ENCODE assay signal across 1 cellular context in genomic region chr5:92944903-92945629, GRCh38.
TF ChIP-seq lines count a peak whose summit lies in the region.

No MANE protein-coding gene starts in this region.

TF ChIP-seq in HepG2, 621 proteins besides CTCF, POLR2A, EP300 and RAD21 (continued from another document and continues in another):
- TF ChIP-seq LCORL (IDR thresholded peaks at IDR 0.05), result 0 out of 2 replicates have a peak, but pooled peaks have one; percentile 21
- peak; percentile 13; the same call in 1 of the 2 replicates for TF ChIP-seq LCORL (CRISPR knock-in tag; IDR thresholded peaks at IDR 0.05)
- TF ChIP-seq SIN3A (IDR thresholded peaks at IDR 0.05; ENCODE audit: borderline replicate concordance, low read depth, low read length), result no peak
- peak; percentile 96 for TF ChIP-seq MBD4 (IDR thresholded peaks at IDR 0.05; ENCODE audit: borderline replicate concordance, low read length)
- no peak for TF ChIP-seq AGO1 (IDR thresholded peaks at IDR 0.05; ENCODE audit: low read depth, low read length, poor library complexity, severe bottlenecking)
- TF ChIP-seq ETV5 (CRISPR knock-in tag; IDR thresholded peaks at IDR 0.05; ENCODE audit: borderline replicate concordance), result peak; percentile 95
- TF ChIP-seq, protein P1, sequence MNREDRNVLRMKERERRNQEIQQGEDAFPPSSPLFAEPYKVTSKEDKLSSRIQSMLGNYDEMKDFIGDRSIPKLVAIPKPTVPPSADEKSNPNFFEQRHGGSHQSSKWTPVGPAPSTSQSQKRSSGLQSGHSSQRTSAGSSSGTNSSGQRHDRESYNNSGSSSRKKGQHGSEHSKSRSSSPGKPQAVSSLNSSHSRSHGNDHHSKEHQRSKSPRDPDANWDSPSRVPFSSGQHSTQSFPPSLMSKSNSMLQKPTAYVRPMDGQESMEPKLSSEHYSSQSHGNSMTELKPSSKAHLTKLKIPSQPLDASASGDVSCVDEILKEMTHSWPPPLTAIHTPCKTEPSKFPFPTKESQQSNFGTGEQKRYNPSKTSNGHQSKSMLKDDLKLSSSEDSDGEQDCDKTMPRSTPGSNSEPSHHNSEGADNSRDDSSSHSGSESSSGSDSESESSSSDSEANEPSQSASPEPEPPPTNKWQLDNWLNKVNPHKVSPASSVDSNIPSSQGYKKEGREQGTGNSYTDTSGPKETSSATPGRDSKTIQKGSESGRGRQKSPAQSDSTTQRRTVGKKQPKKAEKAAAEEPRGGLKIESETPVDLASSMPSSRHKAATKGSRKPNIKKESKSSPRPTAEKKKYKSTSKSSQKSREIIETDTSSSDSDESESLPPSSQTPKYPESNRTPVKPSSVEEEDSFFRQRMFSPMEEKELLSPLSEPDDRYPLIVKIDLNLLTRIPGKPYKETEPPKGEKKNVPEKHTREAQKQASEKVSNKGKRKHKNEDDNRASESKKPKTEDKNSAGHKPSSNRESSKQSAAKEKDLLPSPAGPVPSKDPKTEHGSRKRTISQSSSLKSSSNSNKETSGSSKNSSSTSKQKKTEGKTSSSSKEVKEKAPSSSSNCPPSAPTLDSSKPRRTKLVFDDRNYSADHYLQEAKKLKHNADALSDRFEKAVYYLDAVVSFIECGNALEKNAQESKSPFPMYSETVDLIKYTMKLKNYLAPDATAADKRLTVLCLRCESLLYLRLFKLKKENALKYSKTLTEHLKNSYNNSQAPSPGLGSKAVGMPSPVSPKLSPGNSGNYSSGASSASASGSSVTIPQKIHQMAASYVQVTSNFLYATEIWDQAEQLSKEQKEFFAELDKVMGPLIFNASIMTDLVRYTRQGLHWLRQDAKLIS (CRISPR knock-in tag; IDR thresholded peaks at IDR 0.05), result peak; percentile 74; the same call in 1 of the 2 replicates
- TF ChIP-seq, protein P2, sequence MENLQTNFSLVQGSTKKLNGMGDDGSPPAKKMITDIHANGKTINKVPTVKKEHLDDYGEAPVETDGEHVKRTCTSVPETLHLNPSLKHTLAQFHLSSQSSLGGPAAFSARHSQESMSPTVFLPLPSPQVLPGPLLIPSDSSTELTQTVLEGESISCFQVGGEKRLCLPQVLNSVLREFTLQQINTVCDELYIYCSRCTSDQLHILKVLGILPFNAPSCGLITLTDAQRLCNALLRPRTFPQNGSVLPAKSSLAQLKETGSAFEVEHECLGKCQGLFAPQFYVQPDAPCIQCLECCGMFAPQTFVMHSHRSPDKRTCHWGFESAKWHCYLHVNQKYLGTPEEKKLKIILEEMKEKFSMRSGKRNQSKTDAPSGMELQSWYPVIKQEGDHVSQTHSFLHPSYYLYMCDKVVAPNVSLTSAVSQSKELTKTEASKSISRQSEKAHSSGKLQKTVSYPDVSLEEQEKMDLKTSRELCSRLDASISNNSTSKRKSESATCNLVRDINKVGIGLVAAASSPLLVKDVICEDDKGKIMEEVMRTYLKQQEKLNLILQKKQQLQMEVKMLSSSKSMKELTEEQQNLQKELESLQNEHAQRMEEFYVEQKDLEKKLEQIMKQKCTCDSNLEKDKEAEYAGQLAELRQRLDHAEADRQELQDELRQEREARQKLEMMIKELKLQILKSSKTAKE (CRISPR knock-in tag; IDR thresholded peaks at IDR 0.05; ENCODE audit: borderline replicate concordance), result no peak; the same call in 1 of the 2 replicates
- 0 out of 2 replicates have a peak, but pooled peaks have one; percentile 43 for TF ChIP-seq ELF4 (CRISPR knock-in tag; IDR thresholded peaks at IDR 0.05; ENCODE audit: borderline replicate concordance)
- no peak for TF ChIP-seq GRHL1 (CRISPR knock-in tag; conservative IDR thresholded peaks at IDR 0.05)
- TF ChIP-seq NPAS2 (CRISPR knock-in tag; IDR thresholded peaks at IDR 0.05; ENCODE audit: borderline replicate concordance), result no peak
- TF ChIP-seq SRY (CRISPR knock-in tag; IDR thresholded peaks at IDR 0.05), result no peak
- 0 out of 2 replicates have a peak, but pooled peaks have one; percentile 22 for TF ChIP-seq ZNF564 (CRISPR knock-in tag; IDR thresholded peaks at IDR 0.05)
- peak; percentile 96 for TF ChIP-seq CREM (IDR thresholded peaks at IDR 0.05)
- no peak for TF ChIP-seq CREM (CRISPR knock-in tag; IDR thresholded peaks at IDR 0.05)
- TF ChIP-seq TAF15 (IDR thresholded peaks at IDR 0.05; ENCODE audit: low read depth, low read length, poor library complexity, severe bottlenecking), result no peak
- peak; percentile 86 for TF ChIP-seq MEF2D (CRISPR knock-in tag; IDR thresholded peaks at IDR 0.05)
- no peak for TF ChIP-seq ZNF607 (CRISPR knock-in tag; IDR thresholded peaks at IDR 0.05; ENCODE audit: borderline replicate concordance)
- TF ChIP-seq MED1 (CRISPR knock-in tag; IDR thresholded peaks at IDR 0.05), result peak; percentile 99
- TF ChIP-seq GABPA (IDR thresholded peaks at IDR 0.05; ENCODE audit: low read depth, low read length), result no peak
- TF ChIP-seq GABPA (CRISPR knock-in tag; IDR thresholded peaks at IDR 0.05; ENCODE audit: low read depth), result peak; percentile 37; the same call in 1 of the 2 replicates
- TF ChIP-seq ZNF782 (CRISPR knock-in tag; IDR thresholded peaks at IDR 0.05; ENCODE audit: borderline replicate concordance), result no peak
- no peak for TF ChIP-seq SMAD9 (CRISPR knock-in tag; IDR thresholded peaks at IDR 0.05)
- TF ChIP-seq, protein P3, sequence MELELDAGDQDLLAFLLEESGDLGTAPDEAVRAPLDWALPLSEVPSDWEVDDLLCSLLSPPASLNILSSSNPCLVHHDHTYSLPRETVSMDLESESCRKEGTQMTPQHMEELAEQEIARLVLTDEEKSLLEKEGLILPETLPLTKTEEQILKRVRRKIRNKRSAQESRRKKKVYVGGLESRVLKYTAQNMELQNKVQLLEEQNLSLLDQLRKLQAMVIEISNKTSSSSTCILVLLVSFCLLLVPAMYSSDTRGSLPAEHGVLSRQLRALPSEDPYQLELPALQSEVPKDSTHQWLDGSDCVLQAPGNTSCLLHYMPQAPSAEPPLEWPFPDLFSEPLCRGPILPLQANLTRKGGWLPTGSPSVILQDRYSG (CRISPR knock-in tag; IDR thresholded peaks at IDR 0.05), result no peak
- no peak for TF ChIP-seq ZNF773 (CRISPR knock-in tag; IDR thresholded peaks at IDR 0.05; ENCODE audit: borderline replicate concordance)
- TF ChIP-seq, protein P4, sequence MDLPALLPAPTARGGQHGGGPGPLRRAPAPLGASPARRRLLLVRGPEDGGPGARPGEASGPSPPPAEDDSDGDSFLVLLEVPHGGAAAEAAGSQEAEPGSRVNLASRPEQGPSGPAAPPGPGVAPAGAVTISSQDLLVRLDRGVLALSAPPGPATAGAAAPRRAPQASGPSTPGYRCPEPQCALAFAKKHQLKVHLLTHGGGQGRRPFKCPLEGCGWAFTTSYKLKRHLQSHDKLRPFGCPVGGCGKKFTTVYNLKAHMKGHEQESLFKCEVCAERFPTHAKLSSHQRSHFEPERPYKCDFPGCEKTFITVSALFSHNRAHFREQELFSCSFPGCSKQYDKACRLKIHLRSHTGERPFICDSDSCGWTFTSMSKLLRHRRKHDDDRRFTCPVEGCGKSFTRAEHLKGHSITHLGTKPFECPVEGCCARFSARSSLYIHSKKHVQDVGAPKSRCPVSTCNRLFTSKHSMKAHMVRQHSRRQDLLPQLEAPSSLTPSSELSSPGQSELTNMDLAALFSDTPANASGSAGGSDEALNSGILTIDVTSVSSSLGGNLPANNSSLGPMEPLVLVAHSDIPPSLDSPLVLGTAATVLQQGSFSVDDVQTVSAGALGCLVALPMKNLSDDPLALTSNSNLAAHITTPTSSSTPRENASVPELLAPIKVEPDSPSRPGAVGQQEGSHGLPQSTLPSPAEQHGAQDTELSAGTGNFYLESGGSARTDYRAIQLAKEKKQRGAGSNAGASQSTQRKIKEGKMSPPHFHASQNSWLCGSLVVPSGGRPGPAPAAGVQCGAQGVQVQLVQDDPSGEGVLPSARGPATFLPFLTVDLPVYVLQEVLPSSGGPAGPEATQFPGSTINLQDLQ (CRISPR knock-in tag; IDR thresholded peaks at IDR 0.05), result no peak
- TF ChIP-seq HNRNPL (IDR thresholded peaks at IDR 0.05; ENCODE audit: low read depth, low read length), result no peak
- no peak for TF ChIP-seq ZNF260 (CRISPR knock-in tag; IDR thresholded peaks at IDR 0.05; ENCODE audit: borderline replicate concordance, low read depth)
- TF ChIP-seq, protein P5, sequence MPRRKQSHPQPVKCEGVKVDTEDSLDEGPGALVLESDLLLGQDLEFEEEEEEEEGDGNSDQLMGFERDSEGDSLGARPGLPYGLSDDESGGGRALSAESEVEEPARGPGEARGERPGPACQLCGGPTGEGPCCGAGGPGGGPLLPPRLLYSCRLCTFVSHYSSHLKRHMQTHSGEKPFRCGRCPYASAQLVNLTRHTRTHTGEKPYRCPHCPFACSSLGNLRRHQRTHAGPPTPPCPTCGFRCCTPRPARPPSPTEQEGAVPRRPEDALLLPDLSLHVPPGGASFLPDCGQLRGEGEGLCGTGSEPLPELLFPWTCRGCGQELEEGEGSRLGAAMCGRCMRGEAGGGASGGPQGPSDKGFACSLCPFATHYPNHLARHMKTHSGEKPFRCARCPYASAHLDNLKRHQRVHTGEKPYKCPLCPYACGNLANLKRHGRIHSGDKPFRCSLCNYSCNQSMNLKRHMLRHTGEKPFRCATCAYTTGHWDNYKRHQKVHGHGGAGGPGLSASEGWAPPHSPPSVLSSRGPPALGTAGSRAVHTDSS (CRISPR knock-in tag; conservative IDR thresholded peaks at IDR 0.05), result no peak
- no peak for TF ChIP-seq ZNF343 (CRISPR knock-in tag; IDR thresholded peaks at IDR 0.05)
- no peak for TF ChIP-seq ZNF737 (CRISPR knock-in tag; IDR thresholded peaks at IDR 0.05; ENCODE audit: borderline replicate concordance)
- TF ChIP-seq, protein P6, sequence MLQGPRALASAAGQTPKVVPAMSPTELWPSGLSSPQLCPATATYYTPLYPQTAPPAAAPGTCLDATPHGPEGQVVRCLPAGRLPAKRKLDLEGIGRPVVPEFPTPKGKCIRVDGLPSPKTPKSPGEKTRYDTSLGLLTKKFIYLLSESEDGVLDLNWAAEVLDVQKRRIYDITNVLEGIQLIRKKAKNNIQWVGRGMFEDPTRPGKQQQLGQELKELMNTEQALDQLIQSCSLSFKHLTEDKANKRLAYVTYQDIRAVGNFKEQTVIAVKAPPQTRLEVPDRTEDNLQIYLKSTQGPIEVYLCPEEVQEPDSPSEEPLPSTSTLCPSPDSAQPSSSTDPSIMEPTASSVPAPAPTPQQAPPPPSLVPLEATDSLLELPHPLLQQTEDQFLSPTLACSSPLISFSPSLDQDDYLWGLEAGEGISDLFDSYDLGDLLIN (CRISPR knock-in tag; IDR thresholded peaks at IDR 0.05; ENCODE audit: borderline replicate concordance), result no peak
- TF ChIP-seq ZMAT3 (CRISPR knock-in tag; conservative IDR thresholded peaks at IDR 0.05), result no peak
- no peak for TF ChIP-seq ZNF446 (CRISPR knock-in tag; IDR thresholded peaks at IDR 0.05)
- TF ChIP-seq ZNF136 (CRISPR knock-in tag; IDR thresholded peaks at IDR 0.05; ENCODE audit: low read depth), result peak; percentile 20; the same call in 1 of the 2 replicates
- TF ChIP-seq ZBTB8A (CRISPR knock-in tag; IDR thresholded peaks at IDR 0.05; ENCODE audit: borderline replicate concordance, low read depth), result no peak
- TF ChIP-seq SRSF1 (optimal IDR thresholded peaks at IDR 0.05; ENCODE audit: low read depth, low read length), result no peak
- no peak for TF ChIP-seq TEAD2 (CRISPR knock-in tag; IDR thresholded peaks at IDR 0.05)
- TF ChIP-seq RNF2 (conservative IDR thresholded peaks at IDR 0.05; ENCODE audit: low read depth), result no peak
- no peak for TF ChIP-seq SP2 (CRISPR knock-in tag; IDR thresholded peaks at IDR 0.05)
- TF ChIP-seq ZNF703 (CRISPR knock-in tag; IDR thresholded peaks at IDR 0.05; ENCODE audit: borderline replicate concordance), result no peak
- no peak for TF ChIP-seq U2AF2 (IDR thresholded peaks at IDR 0.05; ENCODE audit: low read depth, low read length)
- TF ChIP-seq HDAC2 (CRISPR knock-in tag; IDR thresholded peaks at IDR 0.05), result peak; percentile 66
- TF ChIP-seq ZNF605 (CRISPR knock-in tag; IDR thresholded peaks at IDR 0.05), result no peak
- no peak for TF ChIP-seq SYNCRIP (IDR thresholded peaks at IDR 0.05; ENCODE audit: insufficient read depth, low read depth, low read length)
- peak; percentile 67 for TF ChIP-seq POLR2G (IDR thresholded peaks at IDR 0.05; ENCODE audit: low read depth, low read length)
- 0 out of 2 replicates have a peak, but pooled peaks have one; percentile 83 for TF ChIP-seq SMYD3 (CRISPR knock-in tag; IDR thresholded peaks at IDR 0.05)
- peak; percentile 43 for TF ChIP-seq STAG1 (CRISPR knock-in tag; IDR thresholded peaks at IDR 0.05)
- no peak for TF ChIP-seq ZNF549 (CRISPR knock-in tag; IDR thresholded peaks at IDR 0.05)
- TF ChIP-seq ZNF792 (CRISPR knock-in tag; IDR thresholded peaks at IDR 0.05), result no peak
- TF ChIP-seq, protein P7, sequence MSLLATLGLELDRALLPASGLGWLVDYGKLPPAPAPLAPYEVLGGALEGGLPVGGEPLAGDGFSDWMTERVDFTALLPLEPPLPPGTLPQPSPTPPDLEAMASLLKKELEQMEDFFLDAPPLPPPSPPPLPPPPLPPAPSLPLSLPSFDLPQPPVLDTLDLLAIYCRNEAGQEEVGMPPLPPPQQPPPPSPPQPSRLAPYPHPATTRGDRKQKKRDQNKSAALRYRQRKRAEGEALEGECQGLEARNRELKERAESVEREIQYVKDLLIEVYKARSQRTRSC (CRISPR knock-in tag; IDR thresholded peaks at IDR 0.05; ENCODE audit: low read depth), result no peak
- TF ChIP-seq HNRNPK (IDR thresholded peaks at IDR 0.05; ENCODE audit: low read depth, low read length, poor library complexity, severe bottlenecking), result no peak
- no peak for TF ChIP-seq XBP1 (CRISPR knock-in tag; IDR thresholded peaks at IDR 0.05)
- peak; percentile 43; the same call in 1 of the 2 replicates for TF ChIP-seq ONECUT2 (CRISPR knock-in tag; IDR thresholded peaks at IDR 0.05)
- no peak for TF ChIP-seq ZNF292 (CRISPR knock-in tag; IDR thresholded peaks at IDR 0.05; ENCODE audit: borderline replicate concordance, low read depth)
- TF ChIP-seq, protein P8, sequence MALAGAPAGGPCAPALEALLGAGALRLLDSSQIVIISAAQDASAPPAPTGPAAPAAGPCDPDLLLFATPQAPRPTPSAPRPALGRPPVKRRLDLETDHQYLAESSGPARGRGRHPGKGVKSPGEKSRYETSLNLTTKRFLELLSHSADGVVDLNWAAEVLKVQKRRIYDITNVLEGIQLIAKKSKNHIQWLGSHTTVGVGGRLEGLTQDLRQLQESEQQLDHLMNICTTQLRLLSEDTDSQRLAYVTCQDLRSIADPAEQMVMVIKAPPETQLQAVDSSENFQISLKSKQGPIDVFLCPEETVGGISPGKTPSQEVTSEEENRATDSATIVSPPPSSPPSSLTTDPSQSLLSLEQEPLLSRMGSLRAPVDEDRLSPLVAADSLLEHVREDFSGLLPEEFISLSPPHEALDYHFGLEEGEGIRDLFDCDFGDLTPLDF (CRISPR knock-in tag; IDR thresholded peaks at IDR 0.05), result no peak
